1 cellular context compared by ENCODE assay signal in genomic region chr4:37822220-37822619, GRCh38.
TF ChIP-seq lines count a peak whose summit lies in the region.

No MANE protein-coding gene starts in this region.

TF ChIP-seq in liver, 16 proteins besides CTCF, POLR2A, EP300 and RAD21 (continued from another document):
- peak; percentile 35 for TF ChIP-seq ZBTB33 (IDR thresholded peaks at IDR 0.05)
- TF ChIP-seq HNF4G (IDR thresholded peaks at IDR 0.05): no peak
- TF ChIP-seq SP1 (IDR thresholded peaks at IDR 0.05): peak; percentile 85
- no peak for TF ChIP-seq EGR1 (IDR thresholded peaks at IDR 0.05; ENCODE audit: low read depth in 2 of 2)
- TF ChIP-seq HNF4A (conservative IDR thresholded peaks at IDR 0.05): peak; percentile 54 to 72
- TF ChIP-seq RXRA (IDR thresholded peaks at IDR 0.05): peak; percentile 93 to 95
- peak; percentile 20 for TF ChIP-seq ATF3 (IDR thresholded peaks at IDR 0.05)
- peak; percentile 71 for TF ChIP-seq REST (IDR thresholded peaks at IDR 0.05)
- TF ChIP-seq MAX (IDR thresholded peaks at IDR 0.05): peak; percentile 66
- TF ChIP-seq TAF1 (conservative IDR thresholded peaks at IDR 0.05): no peak
- TF ChIP-seq FOXA1 (IDR thresholded peaks at IDR 0.05): peak; percentile 85
- no peak for TF ChIP-seq GABPA (IDR thresholded peaks at IDR 0.05 in 1 of 2, conservative IDR thresholded peaks at IDR 0.05 in 1 of 2)
